Comparison of ENCODE assay signal across 8 cellular contexts in genomic region chr2:201158111-201158929, GRCh38. TPM values are rescaled to one million over a fixed set of nuclear protein-coding genes. Genes with fewer than 3 reads are reported as not detected.
DNase-seq lines count a peak whose midpoint lies in the region; ATAC-seq and TF ChIP-seq lines count a peak whose summit lies in the region.

No MANE protein-coding gene starts in this region.

- H3K4me3 ChIP-seq in HEK293 (ENCODE audit: low read depth, low read length) (no peak overlapping the region), SK-N-MC (no peak overlapping the region), body of pancreas (no peak overlapping the region), iPS-20b (ENCODE audit: low read length) (no peak overlapping the region), skeletal muscle cell (ENCODE audit: low read depth, low read length) (no peak overlapping the region)

- H3K27me3 ChIP-seq in body of pancreas = no peaks in the 10 kb centered on the region
- no peaks in the 10 kb centered on the region for H3K27me3 ChIP-seq in iPS-20b (ENCODE audit: insufficient read depth, low read length)

- CTCF ChIA-PET in HEK293 (lab: Yijun Ruan, JAX) = interaction anchor here (0.6 to 2.8 kb wide), 39 partner anchors 9 to 1322 kb away, joined by 3 to 39 read pairs (median 4); partner anchors contain the start of genes CASP10, CFLAR, HYCC2 and NDUFB3

- intact Hi-C loops in body of pancreas (cut with DNase I) = no loop called here

- H3K27ac ChIP-seq in HEK293 (ENCODE audit: extremely low read depth, low read depth, low read length) = no peak overlapping the region
- 0 out of 2 replicates have a peak overlapping the region, but pooled peaks have one; percentile 5 for H3K27ac ChIP-seq in SK-N-MC
- H3K27ac ChIP-seq in body of pancreas = peak overlapping the region in 3 of 4 donors; percentile 62 to 74 (median 67)
- no peak overlapping the region for H3K27ac ChIP-seq in iPS-20b (ENCODE audit: low read length)

- DNase-seq in 8988T = peak; percentile 55
- DNase-seq in GM03348 (ENCODE audit: low spot score) = peak; percentile 70
- peak; percentile 47 for DNase-seq in LoVo (ENCODE audit: low spot score)
- peak; percentile 44 for DNase-seq in SK-N-MC (ENCODE audit: low read depth, low spot score)
- DNase-seq in body of pancreas = peak; percentile 70 to 86 (median 76)
- DNase-seq in skeletal muscle cell (ENCODE audit: low read depth) = peak; percentile 37

- ATAC-seq in body of pancreas = peak; percentile 91

- peak; percentile 62 for TF ChIP-seq CTCF in HEK293 (tag by site-specific recombination; IDR thresholded peaks at IDR 0.05)
- TF ChIP-seq CTCF in body of pancreas (IDR thresholded peaks at IDR 0.05) = peak; percentile 27 to 87 (median 80)

- H3K9ac ChIP-seq in SK-N-MC (ENCODE audit: insufficient read length) (no peak overlapping the region), iPS-20b (ENCODE audit: low read depth, low read length) (peak overlapping the region; percentile 5; the same call in 1 of the 2 replicates)

- H3K36me3 ChIP-seq in HEK293 (ENCODE audit: control insufficient read depth in 2 of 2, insufficient read depth in 1 of 2, low read length in 2 of 2) (peaks cover 0 to 34% of the 10 kb centered on the region in 2 experiments; a peak in 2 of 3 replicates), SK-N-MC (ENCODE audit: insufficient read depth, low read length) (peaks cover 23% of the 10 kb centered on the region), body of pancreas (replicated peaks in 1 of 2; ENCODE audit: insufficient read depth in 1 of 2, low read depth in 2 of 2) (peaks cover under 1 to 35% of the 10 kb centered on the region in 2 donors), iPS-20b (ENCODE audit: insufficient read depth, low read depth, low read length) (no peaks in the 10 kb centered on the region)

- H3K9me3 ChIP-seq in HEK293 (ENCODE audit: control insufficient read depth, insufficient read depth, low read depth, low read length) (no peaks in the 10 kb centered on the region), SK-N-MC (ENCODE audit: low read depth, low read length) (no peaks in the 10 kb centered on the region), body of pancreas (no peaks in the 10 kb centered on the region), iPS-20b (ENCODE audit: insufficient read depth, low read depth, low read length) (no peaks in the 10 kb centered on the region)

- POLR2A ChIA-PET in HEK293 (lab: Yijun Ruan, JAX) = interaction anchor here (0.6 to 1.6 kb wide), 8 partner anchors 13 to 269 kb away, joined by 3 to 7 read pairs (median 5); partner anchors contain the start of genes NIF3L1, ORC2 and PPIL3

- 32 to 33% methylated on average over 5 of the region's 5 CpGs for WGBS in body of pancreas, 2 donors

- peak in 2 of 3 donors; percentile 36 to 49 for TF ChIP-seq POLR2A in body of pancreas (IDR thresholded peaks at IDR 0.05)

- H3K4me1 ChIP-seq in HEK293 (ENCODE audit: control insufficient read depth, insufficient read depth, low read length) (0 out of 2 replicates have a peak, but pooled peaks cover 2% of the 10 kb centered on the region), body of pancreas (peaks cover 15% of the 10 kb centered on the region), iPS-20b (ENCODE audit: insufficient read depth, low read length) (peaks cover 6% of the 10 kb centered on the region; the same call in 1 of the 2 replicates)

TF ChIP-seq in HEK293, 187 proteins besides CTCF, POLR2A, EP300 and RAD21:
- TF ChIP-seq ZNF560 (tag by site-specific recombination; IDR thresholded peaks at IDR 0.05; ENCODE audit: borderline replicate concordance) = no peak
- no peak for TF ChIP-seq ZNF10 (tag by site-specific recombination; IDR thresholded peaks at IDR 0.05)
- no peak for TF ChIP-seq GLI4 (tag by site-specific recombination; IDR thresholded peaks at IDR 0.05)
- no peak for TF ChIP-seq ZNF677 (tag by site-specific recombination; IDR thresholded peaks at IDR 0.05)
- peak; percentile 55 for TF ChIP-seq ZNF654 (tag by site-specific recombination; IDR thresholded peaks at IDR 0.05; ENCODE audit: low read depth)
- no peak for TF ChIP-seq ZNF214 (tag by site-specific recombination; IDR thresholded peaks at IDR 0.05; ENCODE audit: borderline replicate concordance)
- TF ChIP-seq, protein P1, sequence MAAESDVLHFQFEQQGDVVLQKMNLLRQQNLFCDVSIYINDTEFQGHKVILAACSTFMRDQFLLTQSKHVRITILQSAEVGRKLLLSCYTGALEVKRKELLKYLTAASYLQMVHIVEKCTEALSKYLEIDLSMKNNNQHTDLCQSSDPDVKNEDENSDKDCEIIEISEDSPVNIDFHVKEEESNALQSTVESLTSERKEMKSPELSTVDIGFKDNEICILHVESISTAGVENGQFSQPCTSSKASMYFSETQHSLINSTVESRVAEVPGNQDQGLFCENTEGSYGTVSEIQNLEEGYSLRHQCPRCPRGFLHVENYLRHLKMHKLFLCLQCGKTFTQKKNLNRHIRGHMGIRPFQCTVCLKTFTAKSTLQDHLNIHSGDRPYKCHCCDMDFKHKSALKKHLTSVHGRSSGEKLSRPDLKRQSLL (tag by site-specific recombination; IDR thresholded peaks at IDR 0.05) = no peak
- no peak for TF ChIP-seq ZNF621 (tag by site-specific recombination; IDR thresholded peaks at IDR 0.05)
- TF ChIP-seq ZNF184 (tag by site-specific recombination; IDR thresholded peaks at IDR 0.05) = no peak
- no peak for TF ChIP-seq ZNF394 (tag by site-specific recombination; IDR thresholded peaks at IDR 0.05; ENCODE audit: borderline replicate concordance)
- TF ChIP-seq ZNF2 (tag by site-specific recombination; IDR thresholded peaks at IDR 0.05) = 0 out of 2 replicates have a peak, but pooled peaks have one; percentile 19
- TF ChIP-seq, protein P2, sequence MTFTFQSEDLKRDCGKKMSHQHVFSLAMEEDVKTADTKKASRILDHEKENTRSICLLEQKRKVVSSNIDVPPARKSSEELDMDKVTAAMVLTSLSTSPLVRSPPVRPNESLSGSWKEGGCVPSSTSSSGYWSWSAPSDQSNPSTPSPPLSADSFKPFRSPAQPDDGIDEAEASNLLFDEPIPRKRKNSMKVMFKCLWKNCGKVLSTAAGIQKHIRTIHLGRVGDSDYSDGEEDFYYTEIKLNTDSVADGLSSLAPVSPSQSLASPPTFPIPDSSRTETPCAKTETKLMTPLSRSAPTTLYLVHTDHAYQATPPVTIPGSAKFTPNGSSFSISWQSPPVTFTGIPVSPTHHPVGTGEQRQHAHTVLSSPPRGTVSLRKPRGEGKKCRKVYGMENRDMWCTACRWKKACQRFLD (tag by site-specific recombination; IDR thresholded peaks at IDR 0.05) = no peak
- no peak for TF ChIP-seq ZNF629 (tag by site-specific recombination; IDR thresholded peaks at IDR 0.05)
- no peak for TF ChIP-seq ZNF747 (tag by site-specific recombination; IDR thresholded peaks at IDR 0.05)
- 0 out of 2 replicates have a peak, but pooled peaks have one; percentile 34 for TF ChIP-seq ZNF660 (tag by site-specific recombination; IDR thresholded peaks at IDR 0.05)
- TF ChIP-seq ZNF610 (tag by site-specific recombination; IDR thresholded peaks at IDR 0.05; ENCODE audit: borderline replicate concordance) = no peak
- no peak for TF ChIP-seq ZNF133 (tag by site-specific recombination; IDR thresholded peaks at IDR 0.05)
- no peak for TF ChIP-seq ZNF624 (tag by site-specific recombination; IDR thresholded peaks at IDR 0.05)
- no peak for TF ChIP-seq PRDM1 (tag by site-specific recombination; IDR thresholded peaks at IDR 0.05)
- no peak for TF ChIP-seq ZFP37 (tag by site-specific recombination; IDR thresholded peaks at IDR 0.05)
- TF ChIP-seq ZNF701 (tag by site-specific recombination; IDR thresholded peaks at IDR 0.05) = no peak
- TF ChIP-seq ZNF175 (tag by site-specific recombination; IDR thresholded peaks at IDR 0.05) = no peak
- TF ChIP-seq MYNN (tag by site-specific recombination; IDR thresholded peaks at IDR 0.05; ENCODE audit: borderline replicate concordance) = no peak
- no peak for TF ChIP-seq ZNF488 (tag by site-specific recombination; IDR thresholded peaks at IDR 0.05)
TF ChIP-seq in HEK293: peak in this region for 3.

RNA-seq across cellular contexts. Expression of gene CASP10, which starts 24.6 kb away (rescaled TPM):
- total RNA-seq in body of pancreas = 1 to 10 TPM; 3.0 to 6.0 TPM

RNA-seq across cellular contexts. Expression of gene CFLAR, which starts 42.4 kb away (rescaled TPM):
- total RNA-seq in body of pancreas = 100 to 1,000 TPM in 1 of 2 donors, 10 to 100 TPM in 1; 83.3 to 113 TPM

Comparison
In these comparisons a context has a peak if more than half of its experiments do, and no peak if none do; other contexts are left out.
1. H3K27ac ChIP-seq: peak in SK-N-MC (single experiment) and body of pancreas (3 of 4); none in HEK293 (single experiment) and iPS-20b (single experiment).
2. Peak in every context shown above with its lines, with median percentiles within 50 percentile points of each other: DNase-seq.